Comparison of ENCODE assay signal across 10 cellular contexts in the genomic region with DNA sequence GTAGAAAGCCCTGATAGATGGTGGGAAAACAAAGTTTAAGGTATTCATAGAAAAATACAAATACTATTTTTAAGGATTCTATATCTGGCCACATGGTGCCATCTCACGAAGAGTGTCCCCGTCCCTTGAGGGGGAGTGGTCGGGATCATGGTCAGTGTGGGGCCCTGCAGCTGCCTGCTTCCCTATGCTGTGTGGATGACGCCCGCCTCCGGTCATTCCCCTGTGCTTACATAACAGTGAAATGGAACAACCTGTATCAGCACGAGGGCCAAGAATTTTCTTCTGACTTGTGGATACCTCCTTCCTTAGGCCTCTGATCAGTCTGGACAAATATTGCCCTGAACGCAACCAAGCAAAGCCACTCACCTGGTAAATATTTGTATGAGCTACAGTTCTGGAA. TPM values are rescaled to one million over a fixed set of nuclear protein-coding genes. Genes with fewer than 3 reads are reported as not detected.
"Had no signal": no experiment of that assay in that cellular context is flagged by ENCODE, and none has a peak within 500 bp of the region (broad histone marks: within the 10 kb centered on the region; RNA-seq: fewer than 3 reads in every experiment).

No MANE protein-coding gene starts in this region.

RNA-seq across cellular contexts. Expression of a gene that starts 3.6 kb away (rescaled TPM):
- total RNA-seq: stomach, temporal lobe, thoracic aorta, thyroid gland, tibial nerve, transverse colon, upper lobe of right lung, ureter, urinary bladder, vagina had no signal
- polyA plus RNA-seq: stomach, urinary bladder had no signal
